In genomic region chr7:116723959-116724529, GRCh38 we compare ENCODE assay signal across 2 cellular contexts. TPM values are rescaled to one million over a fixed set of nuclear protein-coding genes. Genes with fewer than 3 reads are reported as not detected.
"Had no signal": no experiment of that assay in that cellular context is flagged by ENCODE, and none has a peak within 500 bp of the region (broad histone marks: within the 10 kb centered on the region; RNA-seq: fewer than 3 reads in every experiment).

No MANE protein-coding gene starts in this region.

RNA-seq across cellular contexts. Expression of gene MET, which starts 52.0 kb away (rescaled TPM):
- total RNA-seq: naive thymus-derived CD8-positive, alpha-beta T cell had no signal
- polyA plus RNA-seq: naive thymus-derived CD8-positive, alpha-beta T cell; neural cell had no signal
